Comparison of ENCODE assay signal across 6 cellular contexts in genomic region chr7:63931985-63932577, GRCh38.
"Had no signal": no experiment of that assay in that cellular context is flagged by ENCODE, and none has a peak within 500 bp of the region (broad histone marks: within the 10 kb centered on the region; RNA-seq: fewer than 3 reads in every experiment).

No MANE protein-coding gene starts in this region.

- H3K27me3 Mint-ChIP-seq: IgD-negative memory B cell had no signal

- ATAC-seq: K562 had no signal

- H3K27ac Mint-ChIP-seq: IgD-negative memory B cell had no signal

- H3K4me3 Mint-ChIP-seq: IgD-negative memory B cell had no signal

- DNase-seq: IMR-90, KBM-7 had no signal

- H3K4me3 ChIP-seq: K562 had no signal

- H3K4me1 Mint-ChIP-seq: IgD-negative memory B cell had no signal

- FAIRE-seq: HTR-8/SVneo, K562 had no signal

- H3K27ac ChIP-seq: HL-60 had no signal

- H3K36me3 Mint-ChIP-seq: IgD-negative memory B cell had no signal
